1 cellular context compared by ENCODE assay signal in the genomic region with DNA sequence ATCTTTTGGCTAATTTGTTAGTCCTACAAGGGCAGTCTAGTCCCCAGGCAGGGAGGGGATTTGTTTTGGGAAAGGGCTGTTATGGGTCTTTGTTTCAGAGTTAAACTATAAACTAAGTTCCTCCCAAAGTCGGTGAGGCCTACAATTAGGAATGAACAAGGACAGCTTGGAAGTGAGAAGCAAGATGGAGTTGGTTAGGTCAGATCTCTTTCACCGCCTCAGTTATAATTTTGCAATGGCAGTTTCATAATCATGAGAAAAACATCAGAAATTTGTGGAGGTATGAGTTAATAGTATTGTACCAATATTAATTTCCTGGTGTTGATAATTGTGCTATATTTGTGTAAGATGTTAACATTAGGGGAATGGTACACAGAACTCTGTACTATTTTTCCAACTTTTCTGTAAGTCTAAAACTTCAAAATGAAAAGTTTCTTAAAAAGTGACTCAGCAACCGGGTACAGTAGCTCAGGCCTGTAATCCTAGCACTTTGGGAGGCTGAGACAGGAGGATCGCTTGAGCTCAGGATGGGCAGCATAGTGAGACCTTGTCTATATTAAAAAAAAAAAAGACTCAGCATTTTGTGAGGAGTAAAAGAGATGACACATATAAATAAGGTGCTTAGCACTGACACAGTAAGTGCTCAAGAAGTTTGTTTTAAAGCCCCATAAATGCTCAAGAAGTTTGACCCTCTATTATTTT.
TF ChIP-seq lines count a peak whose summit lies in the region.

No MANE protein-coding gene starts in this region.

TF ChIP-seq in HCT116, 20 proteins besides CTCF, POLR2A, EP300 and RAD21 (continued from another document):
- TF ChIP-seq, protein P1, sequence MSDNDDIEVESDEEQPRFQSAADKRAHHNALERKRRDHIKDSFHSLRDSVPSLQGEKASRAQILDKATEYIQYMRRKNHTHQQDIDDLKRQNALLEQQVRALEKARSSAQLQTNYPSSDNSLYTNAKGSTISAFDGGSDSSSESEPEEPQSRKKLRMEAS (IDR thresholded peaks at IDR 0.05): no peak
- TF ChIP-seq FOSL1 (IDR thresholded peaks at IDR 0.05; ENCODE audit: low read depth) (no peak), SP1 (IDR thresholded peaks at IDR 0.05; ENCODE audit: low read depth) (no peak), EZH2 (IDR thresholded peaks at IDR 0.05) (no peak)
- TF ChIP-seq, protein P2, sequence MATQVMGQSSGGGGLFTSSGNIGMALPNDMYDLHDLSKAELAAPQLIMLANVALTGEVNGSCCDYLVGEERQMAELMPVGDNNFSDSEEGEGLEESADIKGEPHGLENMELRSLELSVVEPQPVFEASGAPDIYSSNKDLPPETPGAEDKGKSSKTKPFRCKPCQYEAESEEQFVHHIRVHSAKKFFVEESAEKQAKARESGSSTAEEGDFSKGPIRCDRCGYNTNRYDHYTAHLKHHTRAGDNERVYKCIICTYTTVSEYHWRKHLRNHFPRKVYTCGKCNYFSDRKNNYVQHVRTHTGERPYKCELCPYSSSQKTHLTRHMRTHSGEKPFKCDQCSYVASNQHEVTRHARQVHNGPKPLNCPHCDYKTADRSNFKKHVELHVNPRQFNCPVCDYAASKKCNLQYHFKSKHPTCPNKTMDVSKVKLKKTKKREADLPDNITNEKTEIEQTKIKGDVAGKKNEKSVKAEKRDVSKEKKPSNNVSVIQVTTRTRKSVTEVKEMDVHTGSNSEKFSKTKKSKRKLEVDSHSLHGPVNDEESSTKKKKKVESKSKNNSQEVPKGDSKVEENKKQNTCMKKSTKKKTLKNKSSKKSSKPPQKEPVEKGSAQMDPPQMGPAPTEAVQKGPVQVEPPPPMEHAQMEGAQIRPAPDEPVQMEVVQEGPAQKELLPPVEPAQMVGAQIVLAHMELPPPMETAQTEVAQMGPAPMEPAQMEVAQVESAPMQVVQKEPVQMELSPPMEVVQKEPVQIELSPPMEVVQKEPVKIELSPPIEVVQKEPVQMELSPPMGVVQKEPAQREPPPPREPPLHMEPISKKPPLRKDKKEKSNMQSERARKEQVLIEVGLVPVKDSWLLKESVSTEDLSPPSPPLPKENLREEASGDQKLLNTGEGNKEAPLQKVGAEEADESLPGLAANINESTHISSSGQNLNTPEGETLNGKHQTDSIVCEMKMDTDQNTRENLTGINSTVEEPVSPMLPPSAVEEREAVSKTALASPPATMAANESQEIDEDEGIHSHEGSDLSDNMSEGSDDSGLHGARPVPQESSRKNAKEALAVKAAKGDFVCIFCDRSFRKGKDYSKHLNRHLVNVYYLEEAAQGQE (IDR thresholded peaks at IDR 0.05; ENCODE audit: low read depth): no peak
